Comparison of ENCODE assay signal across 22 cellular contexts in the genomic region with DNA sequence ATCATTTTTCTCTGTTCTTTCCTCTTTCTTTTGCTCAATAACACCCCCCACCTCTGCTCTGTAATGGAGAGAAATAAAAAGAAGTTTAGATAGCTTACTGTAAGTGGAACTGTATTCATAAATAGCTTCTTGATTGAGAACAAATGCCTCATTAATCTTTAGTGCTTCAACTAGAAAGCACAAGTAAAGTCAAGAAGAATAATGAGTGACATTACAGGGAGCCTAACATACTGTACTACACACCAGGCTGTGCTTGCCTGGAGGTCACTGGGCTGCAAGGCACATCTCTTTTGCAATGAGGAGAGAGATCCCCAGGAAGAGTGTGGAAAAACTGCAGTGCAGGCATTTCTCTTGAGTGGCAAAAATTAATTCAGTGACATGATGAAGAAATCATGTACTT.
"Had no signal": no experiment of that assay in that cellular context is flagged by ENCODE, and none has a peak within 500 bp of the region (broad histone marks: within the 10 kb centered on the region; RNA-seq: fewer than 3 reads in every experiment).

No MANE protein-coding gene starts in this region.

- H3K27me3 ChIP-seq: dorsolateral prefrontal cortex, gastroesophageal sphincter, sigmoid colon, stomach, transverse colon had no signal

- DNase-seq: cortex of kidney; dorsolateral prefrontal cortex; effector CD8-positive, alpha-beta T cell; glutamatergic neuron; islet precursor cell; left ventricle myocardium inferior; lower lobe of right lung; mesenchymal stem cell; midbrain; retina; sigmoid colon; stimulated activated CD4-positive, alpha-beta T cell treated with anti-CD3 and anti-CD28 coated beads, Interleukin-2, amount 100 ng/mL, for 24 hours; stimulated activated naive CD4-positive, alpha-beta T cell; stomach; transverse colon had no signal

- ATAC-seq: esophagus mucosa; gastroesophageal sphincter; lower lobe of right lung; natural killer cell treated with Interleukin-12 subunit alpha and Interleukin-12 subunit beta and Interleukin-15 and Interleukin-18, amount 100 ng/mL, for 72 hours had no signal

- H3K9me3 ChIP-seq: gastroesophageal sphincter, left ventricle myocardium inferior, lower lobe of right lung, prostate gland, sigmoid colon, stomach, thoracic aorta, transverse colon had no signal

- H3K36me3 ChIP-seq: lower lobe of right lung, prostate gland, sigmoid colon had no signal

- H3K27ac ChIP-seq: dorsolateral prefrontal cortex, gastroesophageal sphincter, left ventricle myocardium inferior, lower lobe of right lung, parathyroid adenoma, prostate gland, sigmoid colon, skin epidermis, stomach, thoracic aorta, transverse colon had no signal

- H3K4me3 ChIP-seq: dorsolateral prefrontal cortex, gastroesophageal sphincter, left ventricle myocardium inferior, lower lobe of right lung, prostate gland, sigmoid colon, skin epidermis, stomach, thoracic aorta, transverse colon had no signal

- H3K4me1 ChIP-seq: left ventricle myocardium inferior, lower lobe of right lung, parathyroid adenoma, sigmoid colon, transverse colon had no signal
